In the genomic region with DNA sequence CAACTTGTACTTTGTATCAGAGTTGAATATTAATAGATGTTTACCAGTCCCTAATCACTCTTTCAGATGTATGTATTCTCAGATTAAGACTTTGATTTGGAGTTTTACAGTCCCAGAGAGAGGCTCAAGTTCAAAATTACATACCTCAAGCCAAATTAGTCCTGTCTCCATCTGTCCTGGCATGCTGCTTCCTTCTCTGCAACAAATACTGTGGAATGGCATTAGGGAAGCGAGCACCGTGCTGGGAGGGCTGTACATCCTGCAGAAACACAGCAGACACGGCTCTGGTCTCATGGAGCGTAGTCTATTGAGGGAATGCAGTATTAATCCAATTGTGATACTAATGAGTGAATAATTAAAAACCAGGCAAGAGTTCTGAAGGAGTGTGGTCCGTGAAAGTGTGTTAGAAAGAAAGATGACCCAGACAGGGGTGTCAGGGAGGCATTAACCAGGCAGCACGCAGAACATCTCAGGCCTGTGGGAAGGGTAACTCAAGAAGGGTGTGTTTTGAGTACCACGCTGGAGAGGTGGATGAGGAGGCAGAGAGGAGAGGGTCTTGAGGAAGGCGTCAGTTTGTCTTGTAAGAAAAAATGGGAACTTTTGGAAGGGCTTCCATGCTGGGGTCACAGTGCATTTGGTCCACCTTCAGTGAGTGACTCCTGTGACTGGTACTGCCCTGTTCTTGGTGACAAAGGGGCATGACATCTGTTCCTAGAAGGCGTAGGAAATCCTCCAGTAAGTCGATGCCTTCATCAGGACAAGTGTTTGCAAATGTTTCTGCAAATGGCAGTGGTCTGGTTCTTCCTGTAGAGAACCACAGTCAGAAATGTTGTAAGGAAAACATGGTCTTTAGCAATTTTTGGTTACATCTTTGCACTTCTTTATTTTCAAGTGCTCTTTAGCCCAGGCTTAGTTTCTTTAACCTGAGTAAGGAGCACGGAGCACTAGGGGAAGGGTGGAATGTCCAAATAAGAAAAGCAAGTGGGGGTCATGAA, we compare ENCODE assay signal across 8 cellular contexts. TPM values are rescaled to one million over a fixed set of nuclear protein-coding genes. Genes with fewer than 3 reads are reported as not detected.
A peak's percentile ranks its signal among the peaks of the same experiment; 100 is the strongest.
DNase-seq lines count a peak whose midpoint lies in the region; ATAC-seq, FAIRE-seq and TF ChIP-seq lines count a peak whose summit lies in the region.

No MANE protein-coding gene starts in this region.

- H3K4me3 ChIP-seq in NB4 (ENCODE audit: low read depth, low read length), result peak overlapping the region; percentile 79

- H3K4me3 Mint-ChIP-seq in central memory CD8-positive, alpha-beta T cell, result peak overlapping the region; percentile 91
- H3K4me3 Mint-ChIP-seq in naive thymus-derived CD8-positive, alpha-beta T cell, result peak overlapping the region; percentile 89 to 98 (median 95)

- ATAC-seq in central memory CD8-positive, alpha-beta T cell (replicated peaks; ENCODE audit: extremely low read depth, poor library complexity, severe bottlenecking), result no peak
- ATAC-seq in naive thymus-derived CD8-positive, alpha-beta T cell, result no peak
- ATAC-seq in HG03097 (IDR thresholded peaks at IDR 0.05; ENCODE audit: low FRiP score, unreplicated experiment), result no peak

- peaks cover 14% of the 10 kb centered on the region for H3K36me3 Mint-ChIP-seq in central memory CD8-positive, alpha-beta T cell (ENCODE audit: insufficient read depth)
- H3K36me3 Mint-ChIP-seq in naive thymus-derived CD8-positive, alpha-beta T cell, result peaks cover 1 to 6% (median 3%) of the 10 kb centered on the region in 3 donors

- H3K27me3 Mint-ChIP-seq in central memory CD8-positive, alpha-beta T cell, result no peaks in the 10 kb centered on the region
- no peaks in the 10 kb centered on the region for H3K27me3 Mint-ChIP-seq in naive thymus-derived CD8-positive, alpha-beta T cell

- POLR2A ChIA-PET in naive thymus-derived CD8-positive, alpha-beta T cell (lab: Charles Lee), result interaction anchor here (1.3 kb wide), 1 partner anchor 70 kb away, joined by 9 read pairs; a partner anchor contains a TSS

- peak overlapping the region; percentile 20 for H3K27ac Mint-ChIP-seq in central memory CD8-positive, alpha-beta T cell (ENCODE audit: low read depth)
- peak overlapping the region in 9 of 10 donors; percentile 7 to 94 (median 90) for H3K27ac Mint-ChIP-seq in naive thymus-derived CD8-positive, alpha-beta T cell

- peaks cover 36% of the 10 kb centered on the region for H3K4me1 Mint-ChIP-seq in central memory CD8-positive, alpha-beta T cell
- H3K4me1 Mint-ChIP-seq in naive thymus-derived CD8-positive, alpha-beta T cell, result peaks cover 23 to 49% (median 42%) of the 10 kb centered on the region in 4 donors

- TF ChIP-seq CTCF in D721Med (IDR thresholded peaks at IDR 0.05; ENCODE audit: insufficient read depth, missing control alignments) (no peak), NB4 (IDR thresholded peaks at IDR 0.05; ENCODE audit: low read depth, low read length) (no peak)

- no peaks in the 10 kb centered on the region for H3K9me3 Mint-ChIP-seq in central memory CD8-positive, alpha-beta T cell
- peaks cover 0 to 4% (median 0%) of the 10 kb centered on the region in 9 donors for H3K9me3 Mint-ChIP-seq in naive thymus-derived CD8-positive, alpha-beta T cell

- DNase-seq in D721Med (ENCODE audit: insufficient read length, low spot score), result no peak
- DNase-seq in NB4 (ENCODE audit: low read depth), result peak; percentile 51
- no peak for DNase-seq in central memory CD8-positive, alpha-beta T cell (ENCODE audit: low spot score in 2 of 2)
- DNase-seq in naive thymus-derived CD8-positive, alpha-beta T cell, result no peak
- DNase-seq in NCI-H1092 treated with DMSO at 0.1 percent for 48 hours (lab: John Stamatoyannopoulos, UW), result no peak
- no peak for DNase-seq in NCI-H345 (lab: John Stamatoyannopoulos, UW)
- DNase-seq in AG20443 (ENCODE audit: low spot score), result no peak

- peak; percentile 6 for FAIRE-seq in D721Med (lab: Jason Lieb, UNC)

- no peak for TF ChIP-seq POLR2A in NB4 (IDR thresholded peaks at IDR 0.05; ENCODE audit: extremely low read depth, insufficient read length)

RNA-seq across cellular contexts. Expression of a gene that starts 1.6 kb away (rescaled TPM):
- 10 to 100 TPM; 47.2 to 50.4 TPM for total RNA-seq in naive thymus-derived CD8-positive, alpha-beta T cell
- 10 to 100 TPM; 16.8 to 22.4 (median 18.3) TPM for polyA plus RNA-seq in naive thymus-derived CD8-positive, alpha-beta T cell
